In genomic region chr2:8684885-8685696, GRCh38 we compare ENCODE assay signal across 1 cellular context.
TF ChIP-seq lines count a peak whose summit lies in the region.

No MANE protein-coding gene starts in this region.

TF ChIP-seq in K562, 482 proteins besides CTCF, POLR2A, EP300 and RAD21 (continued from another document and continues in another):
- TF ChIP-seq, protein P1, sequence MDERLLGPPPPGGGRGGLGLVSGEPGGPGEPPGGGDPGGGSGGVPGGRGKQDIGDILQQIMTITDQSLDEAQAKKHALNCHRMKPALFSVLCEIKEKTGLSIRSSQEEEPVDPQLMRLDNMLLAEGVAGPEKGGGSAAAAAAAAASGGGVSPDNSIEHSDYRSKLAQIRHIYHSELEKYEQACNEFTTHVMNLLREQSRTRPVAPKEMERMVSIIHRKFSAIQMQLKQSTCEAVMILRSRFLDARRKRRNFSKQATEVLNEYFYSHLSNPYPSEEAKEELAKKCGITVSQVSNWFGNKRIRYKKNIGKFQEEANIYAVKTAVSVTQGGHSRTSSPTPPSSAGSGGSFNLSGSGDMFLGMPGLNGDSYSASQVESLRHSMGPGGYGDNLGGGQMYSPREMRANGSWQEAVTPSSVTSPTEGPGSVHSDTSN (CRISPR knock-in tag; IDR thresholded peaks at IDR 0.05; ENCODE audit: low read depth), result no peak
- TF ChIP-seq, protein P1 (tag; conservative IDR thresholded peaks at IDR 0.05; ENCODE audit: low read depth), result no peak
- no peak for TF ChIP-seq NCOA6 (IDR thresholded peaks at IDR 0.05)
- TF ChIP-seq CBX3 (IDR thresholded peaks at IDR 0.05; ENCODE audit: borderline replicate concordance in 1 of 2, low read length in 2 of 2), result no peak
- peak; percentile 76 for TF ChIP-seq RBBP5 (IDR thresholded peaks at IDR 0.05; ENCODE audit: borderline replicate concordance, insufficient read depth, low read length, poor library complexity, severe bottlenecking)
- TF ChIP-seq, protein P2, sequence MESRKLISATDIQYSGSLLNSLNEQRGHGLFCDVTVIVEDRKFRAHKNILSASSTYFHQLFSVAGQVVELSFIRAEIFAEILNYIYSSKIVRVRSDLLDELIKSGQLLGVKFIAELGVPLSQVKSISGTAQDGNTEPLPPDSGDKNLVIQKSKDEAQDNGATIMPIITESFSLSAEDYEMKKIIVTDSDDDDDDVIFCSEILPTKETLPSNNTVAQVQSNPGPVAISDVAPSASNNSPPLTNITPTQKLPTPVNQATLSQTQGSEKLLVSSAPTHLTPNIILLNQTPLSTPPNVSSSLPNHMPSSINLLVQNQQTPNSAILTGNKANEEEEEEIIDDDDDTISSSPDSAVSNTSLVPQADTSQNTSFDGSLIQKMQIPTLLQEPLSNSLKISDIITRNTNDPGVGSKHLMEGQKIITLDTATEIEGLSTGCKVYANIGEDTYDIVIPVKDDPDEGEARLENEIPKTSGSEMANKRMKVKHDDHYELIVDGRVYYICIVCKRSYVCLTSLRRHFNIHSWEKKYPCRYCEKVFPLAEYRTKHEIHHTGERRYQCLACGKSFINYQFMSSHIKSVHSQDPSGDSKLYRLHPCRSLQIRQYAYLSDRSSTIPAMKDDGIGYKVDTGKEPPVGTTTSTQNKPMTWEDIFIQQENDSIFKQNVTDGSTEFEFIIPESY (CRISPR knock-in tag; IDR thresholded peaks at IDR 0.05), result 0 out of 2 replicates have a peak, but pooled peaks have one; percentile 30
- TF ChIP-seq EP400 (IDR thresholded peaks at IDR 0.05), result peak; percentile 51; the same call in 1 of the 2 replicates
- TF ChIP-seq ARID3B (CRISPR knock-in tag; IDR thresholded peaks at IDR 0.05; ENCODE audit: borderline replicate concordance), result no peak
- TF ChIP-seq SRSF3 (IDR thresholded peaks at IDR 0.05; ENCODE audit: insufficient read depth, low read length), result no peak
- TF ChIP-seq ETS1 (conservative IDR thresholded peaks at IDR 0.05; ENCODE audit: control insufficient read depth, low read depth, low read length), result no peak
- no peak for TF ChIP-seq ZNF41 (CRISPR knock-in tag; conservative IDR thresholded peaks at IDR 0.05)
- 0 out of 2 replicates have a peak, but pooled peaks have one; percentile 37 for TF ChIP-seq E2F5 (CRISPR knock-in tag; IDR thresholded peaks at IDR 0.05)
- no peak for TF ChIP-seq HDAC8 (tag; IDR thresholded peaks at IDR 0.05)
- TF ChIP-seq, protein P3, sequence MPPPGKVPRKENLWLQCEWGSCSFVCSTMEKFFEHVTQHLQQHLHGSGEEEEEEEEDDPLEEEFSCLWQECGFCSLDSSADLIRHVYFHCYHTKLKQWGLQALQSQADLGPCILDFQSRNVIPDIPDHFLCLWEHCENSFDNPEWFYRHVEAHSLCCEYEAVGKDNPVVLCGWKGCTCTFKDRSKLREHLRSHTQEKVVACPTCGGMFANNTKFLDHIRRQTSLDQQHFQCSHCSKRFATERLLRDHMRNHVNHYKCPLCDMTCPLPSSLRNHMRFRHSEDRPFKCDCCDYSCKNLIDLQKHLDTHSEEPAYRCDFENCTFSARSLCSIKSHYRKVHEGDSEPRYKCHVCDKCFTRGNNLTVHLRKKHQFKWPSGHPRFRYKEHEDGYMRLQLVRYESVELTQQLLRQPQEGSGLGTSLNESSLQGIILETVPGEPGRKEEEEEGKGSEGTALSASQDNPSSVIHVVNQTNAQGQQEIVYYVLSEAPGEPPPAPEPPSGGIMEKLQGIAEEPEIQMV (tag; conservative IDR thresholded peaks at IDR 0.05; ENCODE audit: low read depth), result no peak
- TF ChIP-seq, protein P4, sequence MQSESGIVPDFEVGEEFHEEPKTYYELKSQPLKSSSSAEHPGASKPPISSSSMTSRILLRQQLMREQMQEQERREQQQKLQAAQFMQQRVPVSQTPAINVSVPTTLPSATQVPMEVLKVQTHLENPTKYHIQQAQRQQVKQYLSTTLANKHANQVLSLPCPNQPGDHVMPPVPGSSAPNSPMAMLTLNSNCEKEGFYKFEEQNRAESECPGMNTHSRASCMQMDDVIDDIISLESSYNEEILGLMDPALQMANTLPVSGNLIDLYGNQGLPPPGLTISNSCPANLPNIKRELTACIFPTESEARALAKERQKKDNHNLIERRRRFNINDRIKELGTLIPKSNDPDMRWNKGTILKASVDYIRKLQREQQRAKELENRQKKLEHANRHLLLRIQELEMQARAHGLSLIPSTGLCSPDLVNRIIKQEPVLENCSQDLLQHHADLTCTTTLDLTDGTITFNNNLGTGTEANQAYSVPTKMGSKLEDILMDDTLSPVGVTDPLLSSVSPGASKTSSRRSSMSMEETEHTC (IDR thresholded peaks at IDR 0.05), result no peak
- 0 out of 2 replicates have a peak, but pooled peaks have one; percentile 26 for TF ChIP-seq SLC30A9 (CRISPR knock-in tag; IDR thresholded peaks at IDR 0.05)
- TF ChIP-seq GTF2B (IDR thresholded peaks at IDR 0.05; ENCODE audit: extremely low read depth, insufficient read length), result no peak
- TF ChIP-seq, protein P5, sequence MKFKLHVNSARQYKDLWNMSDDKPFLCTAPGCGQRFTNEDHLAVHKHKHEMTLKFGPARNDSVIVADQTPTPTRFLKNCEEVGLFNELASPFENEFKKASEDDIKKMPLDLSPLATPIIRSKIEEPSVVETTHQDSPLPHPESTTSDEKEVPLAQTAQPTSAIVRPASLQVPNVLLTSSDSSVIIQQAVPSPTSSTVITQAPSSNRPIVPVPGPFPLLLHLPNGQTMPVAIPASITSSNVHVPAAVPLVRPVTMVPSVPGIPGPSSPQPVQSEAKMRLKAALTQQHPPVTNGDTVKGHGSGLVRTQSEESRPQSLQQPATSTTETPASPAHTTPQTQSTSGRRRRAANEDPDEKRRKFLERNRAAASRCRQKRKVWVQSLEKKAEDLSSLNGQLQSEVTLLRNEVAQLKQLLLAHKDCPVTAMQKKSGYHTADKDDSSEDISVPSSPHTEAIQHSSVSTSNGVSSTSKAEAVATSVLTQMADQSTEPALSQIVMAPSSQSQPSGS (CRISPR knock-in tag; IDR thresholded peaks at IDR 0.05), result no peak
- no peak for TF ChIP-seq ZNF696 (CRISPR knock-in tag; conservative IDR thresholded peaks at IDR 0.05)
- TF ChIP-seq, protein P6, sequence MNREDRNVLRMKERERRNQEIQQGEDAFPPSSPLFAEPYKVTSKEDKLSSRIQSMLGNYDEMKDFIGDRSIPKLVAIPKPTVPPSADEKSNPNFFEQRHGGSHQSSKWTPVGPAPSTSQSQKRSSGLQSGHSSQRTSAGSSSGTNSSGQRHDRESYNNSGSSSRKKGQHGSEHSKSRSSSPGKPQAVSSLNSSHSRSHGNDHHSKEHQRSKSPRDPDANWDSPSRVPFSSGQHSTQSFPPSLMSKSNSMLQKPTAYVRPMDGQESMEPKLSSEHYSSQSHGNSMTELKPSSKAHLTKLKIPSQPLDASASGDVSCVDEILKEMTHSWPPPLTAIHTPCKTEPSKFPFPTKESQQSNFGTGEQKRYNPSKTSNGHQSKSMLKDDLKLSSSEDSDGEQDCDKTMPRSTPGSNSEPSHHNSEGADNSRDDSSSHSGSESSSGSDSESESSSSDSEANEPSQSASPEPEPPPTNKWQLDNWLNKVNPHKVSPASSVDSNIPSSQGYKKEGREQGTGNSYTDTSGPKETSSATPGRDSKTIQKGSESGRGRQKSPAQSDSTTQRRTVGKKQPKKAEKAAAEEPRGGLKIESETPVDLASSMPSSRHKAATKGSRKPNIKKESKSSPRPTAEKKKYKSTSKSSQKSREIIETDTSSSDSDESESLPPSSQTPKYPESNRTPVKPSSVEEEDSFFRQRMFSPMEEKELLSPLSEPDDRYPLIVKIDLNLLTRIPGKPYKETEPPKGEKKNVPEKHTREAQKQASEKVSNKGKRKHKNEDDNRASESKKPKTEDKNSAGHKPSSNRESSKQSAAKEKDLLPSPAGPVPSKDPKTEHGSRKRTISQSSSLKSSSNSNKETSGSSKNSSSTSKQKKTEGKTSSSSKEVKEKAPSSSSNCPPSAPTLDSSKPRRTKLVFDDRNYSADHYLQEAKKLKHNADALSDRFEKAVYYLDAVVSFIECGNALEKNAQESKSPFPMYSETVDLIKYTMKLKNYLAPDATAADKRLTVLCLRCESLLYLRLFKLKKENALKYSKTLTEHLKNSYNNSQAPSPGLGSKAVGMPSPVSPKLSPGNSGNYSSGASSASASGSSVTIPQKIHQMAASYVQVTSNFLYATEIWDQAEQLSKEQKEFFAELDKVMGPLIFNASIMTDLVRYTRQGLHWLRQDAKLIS (CRISPR knock-in tag; IDR thresholded peaks at IDR 0.05), result peak; percentile 51
- no peak for TF ChIP-seq PTRF (tag; IDR thresholded peaks at IDR 0.05)
- no peak for TF ChIP-seq PRPF4 (IDR thresholded peaks at IDR 0.05; ENCODE audit: insufficient read depth, low read depth, low read length, poor library complexity, severe bottlenecking)
- no peak; the same call in 1 of the 2 replicates for TF ChIP-seq ZSCAN32 (CRISPR knock-in tag; IDR thresholded peaks at IDR 0.05)
- no peak for TF ChIP-seq RNF2 (IDR thresholded peaks at IDR 0.05)
- TF ChIP-seq, protein P7, sequence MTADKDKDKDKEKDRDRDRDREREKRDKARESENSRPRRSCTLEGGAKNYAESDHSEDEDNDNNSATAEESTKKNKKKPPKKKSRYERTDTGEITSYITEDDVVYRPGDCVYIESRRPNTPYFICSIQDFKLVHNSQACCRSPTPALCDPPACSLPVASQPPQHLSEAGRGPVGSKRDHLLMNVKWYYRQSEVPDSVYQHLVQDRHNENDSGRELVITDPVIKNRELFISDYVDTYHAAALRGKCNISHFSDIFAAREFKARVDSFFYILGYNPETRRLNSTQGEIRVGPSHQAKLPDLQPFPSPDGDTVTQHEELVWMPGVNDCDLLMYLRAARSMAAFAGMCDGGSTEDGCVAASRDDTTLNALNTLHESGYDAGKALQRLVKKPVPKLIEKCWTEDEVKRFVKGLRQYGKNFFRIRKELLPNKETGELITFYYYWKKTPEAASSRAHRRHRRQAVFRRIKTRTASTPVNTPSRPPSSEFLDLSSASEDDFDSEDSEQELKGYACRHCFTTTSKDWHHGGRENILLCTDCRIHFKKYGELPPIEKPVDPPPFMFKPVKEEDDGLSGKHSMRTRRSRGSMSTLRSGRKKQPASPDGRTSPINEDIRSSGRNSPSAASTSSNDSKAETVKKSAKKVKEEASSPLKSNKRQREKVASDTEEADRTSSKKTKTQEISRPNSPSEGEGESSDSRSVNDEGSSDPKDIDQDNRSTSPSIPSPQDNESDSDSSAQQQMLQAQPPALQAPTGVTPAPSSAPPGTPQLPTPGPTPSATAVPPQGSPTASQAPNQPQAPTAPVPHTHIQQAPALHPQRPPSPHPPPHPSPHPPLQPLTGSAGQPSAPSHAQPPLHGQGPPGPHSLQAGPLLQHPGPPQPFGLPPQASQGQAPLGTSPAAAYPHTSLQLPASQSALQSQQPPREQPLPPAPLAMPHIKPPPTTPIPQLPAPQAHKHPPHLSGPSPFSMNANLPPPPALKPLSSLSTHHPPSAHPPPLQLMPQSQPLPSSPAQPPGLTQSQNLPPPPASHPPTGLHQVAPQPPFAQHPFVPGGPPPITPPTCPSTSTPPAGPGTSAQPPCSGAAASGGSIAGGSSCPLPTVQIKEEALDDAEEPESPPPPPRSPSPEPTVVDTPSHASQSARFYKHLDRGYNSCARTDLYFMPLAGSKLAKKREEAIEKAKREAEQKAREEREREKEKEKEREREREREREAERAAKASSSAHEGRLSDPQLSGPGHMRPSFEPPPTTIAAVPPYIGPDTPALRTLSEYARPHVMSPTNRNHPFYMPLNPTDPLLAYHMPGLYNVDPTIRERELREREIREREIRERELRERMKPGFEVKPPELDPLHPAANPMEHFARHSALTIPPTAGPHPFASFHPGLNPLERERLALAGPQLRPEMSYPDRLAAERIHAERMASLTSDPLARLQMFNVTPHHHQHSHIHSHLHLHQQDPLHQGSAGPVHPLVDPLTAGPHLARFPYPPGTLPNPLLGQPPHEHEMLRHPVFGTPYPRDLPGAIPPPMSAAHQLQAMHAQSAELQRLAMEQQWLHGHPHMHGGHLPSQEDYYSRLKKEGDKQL (CRISPR knock-in tag; IDR thresholded peaks at IDR 0.05; ENCODE audit: borderline replicate concordance), result no peak
- peak; percentile 82 to 84 for TF ChIP-seq E2F6 (IDR thresholded peaks at IDR 0.05; ENCODE audit: borderline replicate concordance in 1 of 2, extremely low read depth in 1 of 2, insufficient read depth in 1 of 2, insufficient read length in 1 of 2, low read depth in 1 of 2, low read length in 1 of 2, poor library complexity in 1 of 2, severe bottlenecking in 1 of 2)
